ENCODE assay signal across 7 cellular contexts in the genomic region with DNA sequence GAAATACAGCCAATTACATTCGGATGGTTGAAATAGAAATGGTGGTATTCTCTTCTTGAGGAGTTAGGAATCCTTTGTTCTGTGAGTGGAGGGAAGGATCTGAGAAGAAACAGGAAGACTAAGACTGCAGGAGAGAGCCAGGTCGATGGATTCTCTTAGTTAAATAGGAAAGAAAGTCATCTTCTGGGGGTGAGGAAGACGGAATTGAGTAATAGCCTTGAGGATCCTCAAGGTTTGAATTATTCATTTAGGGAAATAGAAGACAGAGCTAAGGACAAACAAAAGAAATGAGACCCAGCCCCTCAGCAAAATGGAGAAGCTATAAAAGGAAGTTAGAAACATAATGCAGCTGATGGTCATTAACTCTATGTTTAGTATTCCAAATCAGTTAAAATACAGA. TPM values are rescaled to one million over a fixed set of nuclear protein-coding genes. Genes with fewer than 3 reads are reported as not detected.
DNase-seq lines count a peak whose midpoint lies in the region; TF ChIP-seq lines count a peak whose summit lies in the region.

No MANE protein-coding gene starts in this region.

- no CpG with 5 or more reads among the region's 3 CpGs for WGBS in iPS DF 6.9 (ENCODE audit: insufficient coverage, insufficient read length)
- WGBS in suprapubic skin = 4% methylated on average over 3 of the region's 3 CpGs

- TF ChIP-seq EP300 in suprapubic skin (IDR thresholded peaks at IDR 0.05) = no peak

- H3K27me3 ChIP-seq in iPS DF 6.9 (ENCODE audit: control insufficient read depth, insufficient read depth, low read length) = no peaks in the 10 kb centered on the region
- no peaks in the 10 kb centered on the region for H3K27me3 ChIP-seq in suprapubic skin

- H3K36me3 ChIP-seq in iPS DF 6.9 (ENCODE audit: control insufficient read depth, insufficient read depth, low read length) = no peaks in the 10 kb centered on the region
- peaks cover 3% of the 10 kb centered on the region for H3K36me3 ChIP-seq in suprapubic skin

- DNase-seq in HT-29 (ENCODE audit: low spot score) (peak; percentile 6), SKM-1 (lab: John Stamatoyannopoulos, UW; ENCODE audit: unreplicated experiment) (peak; percentile 61), iPS DF 6.9 (ENCODE audit: low read depth, low spot score) (no peak), suprapubic skin (ENCODE audit: low spot score in 2 of 2) (no peak), NCI-H510A (lab: John Stamatoyannopoulos, UW) (no peak), OCI-M2 (lab: John Stamatoyannopoulos, UW; ENCODE audit: unreplicated experiment) (no peak), hippocampal formation (lab: John Stamatoyannopoulos, UW) (no peak)

- no peak for TF ChIP-seq CTCF in suprapubic skin (IDR thresholded peaks at IDR 0.05)

- H3K9me3 ChIP-seq in iPS DF 6.9 (ENCODE audit: control insufficient read depth, insufficient read depth, low read length) (no peaks in the 10 kb centered on the region), suprapubic skin (no peaks in the 10 kb centered on the region)

- peak overlapping the region; percentile 20; the same call in 1 of the 2 replicates for H3K4me3 ChIP-seq in iPS DF 6.9 (ENCODE audit: low read length)
- peak overlapping the region; percentile 95 for H3K4me3 ChIP-seq in suprapubic skin

- TF ChIP-seq POLR2A in suprapubic skin (IDR thresholded peaks at IDR 0.05) = no peak

- H3K27ac ChIP-seq in iPS DF 6.9 (ENCODE audit: low read length) (no peak overlapping the region), suprapubic skin (peak overlapping the region; percentile 98)

- H3K4me1 ChIP-seq in iPS DF 6.9 (ENCODE audit: control insufficient read depth, insufficient read depth, low read length) (no peaks in the 10 kb centered on the region), suprapubic skin (peaks cover 60% of the 10 kb centered on the region)

RNA-seq across cellular contexts. Expression of a gene that starts 1.8 kb away (rescaled TPM):
- total RNA-seq in HT-29 (2014; rRNA removed; shearing (Covaris generic)) = 22.7 and 26.8 TPM in 2 replicates
- total RNA-seq in suprapubic skin = 100 to 1,000 TPM in 3 of 4 donors, 10 to 100 TPM in 1; 88.8 to 159 (median 128) TPM

RNA-seq across cellular contexts. Expression of a gene that starts 37.2 kb away (rescaled TPM):
- 0.26 and 1.0 TPM in 2 replicates for total RNA-seq in HT-29 (2014; rRNA removed; shearing (Covaris generic))
- under 1 TPM; 0.34 to 0.76 (median 0.60) TPM for total RNA-seq in suprapubic skin

RNA-seq across cellular contexts. Expression of a gene that starts 59.7 kb away (rescaled TPM):
- total RNA-seq in HT-29 (2014; rRNA removed; shearing (Covaris generic)) = 3.9 and 4.4 TPM in 2 replicates
- total RNA-seq in suprapubic skin = 10 to 100 TPM in 2 of 4 donors, 1 to 10 TPM in 2; 2.9 to 10.9 (median 6.9) TPM

Comparison
In these comparisons a context has a peak if more than half of its experiments do, and no peak if none do; other contexts are left out.
1. DNase-seq: peak in HT-29 (single experiment) and SKM-1 (single experiment); none in iPS DF 6.9 (single experiment), suprapubic skin (0 of 2), NCI-H510A (single experiment), OCI-M2 (single experiment) and hippocampal formation (0 of 2).